1 cellular context compared by ENCODE assay signal in the genomic region with DNA sequence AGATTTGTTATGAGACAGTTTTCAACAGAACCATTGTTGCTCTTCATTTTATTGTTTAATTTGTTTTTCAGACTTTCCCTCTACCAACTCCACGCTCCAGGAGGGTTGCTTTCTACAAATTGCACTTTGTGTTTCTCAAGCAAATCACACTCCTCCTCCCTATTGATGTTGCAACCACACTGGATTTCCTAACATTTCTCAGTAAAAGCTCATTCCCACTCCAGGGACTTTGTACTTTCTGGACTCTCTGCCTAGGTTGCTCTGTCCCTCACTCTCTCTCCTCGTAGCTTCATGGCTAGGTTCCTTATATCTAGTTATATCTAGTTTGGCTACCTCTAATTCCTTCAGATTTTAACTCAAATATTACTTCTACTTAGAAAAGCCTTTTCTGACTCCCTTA.
TF ChIP-seq lines count a peak whose summit lies in the region.

No MANE protein-coding gene starts in this region.

TF ChIP-seq in HepG2, 621 proteins besides CTCF, POLR2A, EP300 and RAD21 (continued from another document and continues in another):
- TF ChIP-seq, protein P1, sequence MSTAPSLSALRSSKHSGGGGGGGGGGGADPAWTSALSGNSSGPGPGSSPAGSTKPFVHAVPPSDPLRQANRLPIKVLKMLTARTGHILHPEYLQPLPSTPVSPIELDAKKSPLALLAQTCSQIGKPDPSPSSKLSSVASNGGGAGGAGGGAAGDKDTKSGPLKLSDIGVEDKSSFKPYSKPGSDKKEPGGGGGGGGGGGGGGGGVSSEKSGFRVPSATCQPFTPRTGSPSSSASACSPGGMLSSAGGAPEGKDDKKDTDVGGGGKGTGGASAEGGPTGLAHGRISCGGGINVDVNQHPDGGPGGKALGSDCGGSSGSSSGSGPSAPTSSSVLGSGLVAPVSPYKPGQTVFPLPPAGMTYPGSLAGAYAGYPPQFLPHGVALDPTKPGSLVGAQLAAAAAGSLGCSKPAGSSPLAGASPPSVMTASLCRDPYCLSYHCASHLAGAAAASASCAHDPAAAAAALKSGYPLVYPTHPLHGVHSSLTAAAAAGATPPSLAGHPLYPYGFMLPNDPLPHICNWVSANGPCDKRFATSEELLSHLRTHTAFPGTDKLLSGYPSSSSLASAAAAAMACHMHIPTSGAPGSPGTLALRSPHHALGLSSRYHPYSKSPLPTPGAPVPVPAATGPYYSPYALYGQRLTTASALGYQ (CRISPR knock-in tag; IDR thresholded peaks at IDR 0.05), result no peak
- no peak for TF ChIP-seq MYNN (CRISPR knock-in tag; IDR thresholded peaks at IDR 0.05; ENCODE audit: low read depth)
- TF ChIP-seq EED (CRISPR knock-in tag; IDR thresholded peaks at IDR 0.05), result no peak
- TF ChIP-seq KMT2B (CRISPR knock-in tag; IDR thresholded peaks at IDR 0.05), result peak; percentile 70; the same call in 1 of the 2 replicates
- TF ChIP-seq TGIF2 (CRISPR knock-in tag; IDR thresholded peaks at IDR 0.05), result 0 out of 2 replicates have a peak, but pooled peaks have one; percentile 35
- TF ChIP-seq HOXA3 (CRISPR knock-in tag; IDR thresholded peaks at IDR 0.05), result peak; percentile 58; the same call in 1 of the 2 replicates
- TF ChIP-seq CC2D1A (CRISPR knock-in tag; IDR thresholded peaks at IDR 0.05), result no peak
- peak; percentile 97 for TF ChIP-seq ZNF331 (CRISPR knock-in tag; IDR thresholded peaks at IDR 0.05)
- peak; percentile 64; the same call in 1 of the 2 replicates for TF ChIP-seq ZMYM2 (CRISPR knock-in tag; IDR thresholded peaks at IDR 0.05)
- no peak for TF ChIP-seq RBFOX2 (IDR thresholded peaks at IDR 0.05; ENCODE audit: low read depth, low read length)
- TF ChIP-seq, protein P2, sequence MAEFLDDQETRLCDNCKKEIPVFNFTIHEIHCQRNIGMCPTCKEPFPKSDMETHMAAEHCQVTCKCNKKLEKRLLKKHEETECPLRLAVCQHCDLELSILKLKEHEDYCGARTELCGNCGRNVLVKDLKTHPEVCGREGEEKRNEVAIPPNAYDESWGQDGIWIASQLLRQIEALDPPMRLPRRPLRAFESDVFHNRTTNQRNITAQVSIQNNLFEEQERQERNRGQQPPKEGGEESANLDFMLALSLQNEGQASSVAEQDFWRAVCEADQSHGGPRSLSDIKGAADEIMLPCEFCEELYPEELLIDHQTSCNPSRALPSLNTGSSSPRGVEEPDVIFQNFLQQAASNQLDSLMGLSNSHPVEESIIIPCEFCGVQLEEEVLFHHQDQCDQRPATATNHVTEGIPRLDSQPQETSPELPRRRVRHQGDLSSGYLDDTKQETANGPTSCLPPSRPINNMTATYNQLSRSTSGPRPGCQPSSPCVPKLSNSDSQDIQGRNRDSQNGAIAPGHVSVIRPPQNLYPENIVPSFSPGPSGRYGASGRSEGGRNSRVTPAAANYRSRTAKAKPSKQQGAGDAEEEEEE (CRISPR knock-in tag; IDR thresholded peaks at IDR 0.05; ENCODE audit: borderline replicate concordance), result no peak
- TF ChIP-seq, protein P3, sequence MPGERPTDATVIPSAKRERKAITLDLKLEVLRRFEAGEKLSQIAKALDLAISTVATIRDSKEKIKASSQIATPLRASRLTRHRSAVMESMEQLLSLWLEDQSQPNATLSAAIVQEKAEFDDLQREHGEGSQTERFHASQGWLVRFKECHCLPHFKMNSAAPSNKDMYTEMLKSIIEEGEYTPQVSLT (CRISPR knock-in tag; IDR thresholded peaks at IDR 0.05; ENCODE audit: borderline replicate concordance, low read depth), result no peak
- TF ChIP-seq NCOR1 (IDR thresholded peaks at IDR 0.05; ENCODE audit: borderline replicate concordance, low read length), result peak; percentile 99
- TF ChIP-seq ZNF256 (CRISPR knock-in tag; conservative IDR thresholded peaks at IDR 0.05), result no peak
- TF ChIP-seq, protein P4, sequence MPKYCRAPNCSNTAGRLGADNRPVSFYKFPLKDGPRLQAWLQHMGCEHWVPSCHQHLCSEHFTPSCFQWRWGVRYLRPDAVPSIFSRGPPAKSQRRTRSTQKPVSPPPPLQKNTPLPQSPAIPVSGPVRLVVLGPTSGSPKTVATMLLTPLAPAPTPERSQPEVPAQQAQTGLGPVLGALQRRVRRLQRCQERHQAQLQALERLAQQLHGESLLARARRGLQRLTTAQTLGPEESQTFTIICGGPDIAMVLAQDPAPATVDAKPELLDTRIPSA (CRISPR knock-in tag; IDR thresholded peaks at IDR 0.05; ENCODE audit: borderline replicate concordance), result no peak
- TF ChIP-seq ZNF329 (CRISPR knock-in tag; IDR thresholded peaks at IDR 0.05; ENCODE audit: low read depth), result no peak
- TF ChIP-seq KLF12 (CRISPR knock-in tag; IDR thresholded peaks at IDR 0.05; ENCODE audit: borderline replicate concordance), result no peak
- no peak for TF ChIP-seq GTF2F1 (IDR thresholded peaks at IDR 0.05; ENCODE audit: low read length)
- peak; percentile 36; the same call in 1 of the 2 replicates for TF ChIP-seq ZNF878 (CRISPR knock-in tag; IDR thresholded peaks at IDR 0.05)
- no peak for TF ChIP-seq ZNF775 (CRISPR knock-in tag; IDR thresholded peaks at IDR 0.05; ENCODE audit: borderline replicate concordance)
- peak; percentile 65; the same call in 1 of the 2 replicates for TF ChIP-seq ELF3 (CRISPR knock-in tag; IDR thresholded peaks at IDR 0.05)
- no peak for TF ChIP-seq TAF15 (IDR thresholded peaks at IDR 0.05; ENCODE audit: low read depth, low read length, poor library complexity, severe bottlenecking)
- TF ChIP-seq ZNF766 (CRISPR knock-in tag; IDR thresholded peaks at IDR 0.05; ENCODE audit: borderline replicate concordance), result 0 out of 2 replicates have a peak, but pooled peaks have one; percentile 41
- TF ChIP-seq, protein P5, sequence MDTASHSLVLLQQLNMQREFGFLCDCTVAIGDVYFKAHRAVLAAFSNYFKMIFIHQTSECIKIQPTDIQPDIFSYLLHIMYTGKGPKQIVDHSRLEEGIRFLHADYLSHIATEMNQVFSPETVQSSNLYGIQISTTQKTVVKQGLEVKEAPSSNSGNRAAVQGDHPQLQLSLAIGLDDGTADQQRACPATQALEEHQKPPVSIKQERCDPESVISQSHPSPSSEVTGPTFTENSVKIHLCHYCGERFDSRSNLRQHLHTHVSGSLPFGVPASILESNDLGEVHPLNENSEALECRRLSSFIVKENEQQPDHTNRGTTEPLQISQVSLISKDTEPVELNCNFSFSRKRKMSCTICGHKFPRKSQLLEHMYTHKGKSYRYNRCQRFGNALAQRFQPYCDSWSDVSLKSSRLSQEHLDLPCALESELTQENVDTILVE (CRISPR knock-in tag; IDR thresholded peaks at IDR 0.05), result peak; percentile 84; the same call in 1 of the 2 replicates
- no peak for TF ChIP-seq SATB2 (CRISPR knock-in tag; IDR thresholded peaks at IDR 0.05)
- TF ChIP-seq ZNF124 (CRISPR knock-in tag; IDR thresholded peaks at IDR 0.05), result peak; percentile 97; the same call in 1 of the 2 replicates
- no peak for TF ChIP-seq ZNF44 (CRISPR knock-in tag; IDR thresholded peaks at IDR 0.05)
- TF ChIP-seq JDP2 (CRISPR knock-in tag; IDR thresholded peaks at IDR 0.05; ENCODE audit: borderline replicate concordance), result no peak
- peak; percentile 65; the same call in 1 of the 2 replicates for TF ChIP-seq ZNF557 (CRISPR knock-in tag; IDR thresholded peaks at IDR 0.05)
- TF ChIP-seq ELF4 (CRISPR knock-in tag; IDR thresholded peaks at IDR 0.05; ENCODE audit: borderline replicate concordance), result no peak
- TF ChIP-seq NPAS2 (CRISPR knock-in tag; IDR thresholded peaks at IDR 0.05; ENCODE audit: borderline replicate concordance), result no peak
- TF ChIP-seq HMG20B (CRISPR knock-in tag; conservative IDR thresholded peaks at IDR 0.05), result peak; percentile 90
- no peak for TF ChIP-seq BRCA1 (CRISPR knock-in tag; IDR thresholded peaks at IDR 0.05)
- TF ChIP-seq, protein P6, sequence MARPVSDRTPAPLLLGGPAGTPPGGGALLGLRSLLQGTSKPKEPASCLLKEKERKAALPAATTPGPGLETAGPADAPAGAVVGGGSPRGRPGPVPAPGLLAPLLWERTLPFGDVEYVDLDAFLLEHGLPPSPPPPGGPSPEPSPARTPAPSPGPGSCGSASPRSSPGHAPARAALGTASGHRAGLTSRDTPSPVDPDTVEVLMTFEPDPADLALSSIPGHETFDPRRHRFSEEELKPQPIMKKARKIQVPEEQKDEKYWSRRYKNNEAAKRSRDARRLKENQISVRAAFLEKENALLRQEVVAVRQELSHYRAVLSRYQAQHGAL (CRISPR knock-in tag; IDR thresholded peaks at IDR 0.05; ENCODE audit: not compliant biosample characterization), result no peak
- TF ChIP-seq ZNF543 (CRISPR knock-in tag; IDR thresholded peaks at IDR 0.05), result no peak
- TF ChIP-seq CCAR2 (optimal IDR thresholded peaks at IDR 0.05; ENCODE audit: low read depth, low read length), result no peak
- TF ChIP-seq, protein P7, sequence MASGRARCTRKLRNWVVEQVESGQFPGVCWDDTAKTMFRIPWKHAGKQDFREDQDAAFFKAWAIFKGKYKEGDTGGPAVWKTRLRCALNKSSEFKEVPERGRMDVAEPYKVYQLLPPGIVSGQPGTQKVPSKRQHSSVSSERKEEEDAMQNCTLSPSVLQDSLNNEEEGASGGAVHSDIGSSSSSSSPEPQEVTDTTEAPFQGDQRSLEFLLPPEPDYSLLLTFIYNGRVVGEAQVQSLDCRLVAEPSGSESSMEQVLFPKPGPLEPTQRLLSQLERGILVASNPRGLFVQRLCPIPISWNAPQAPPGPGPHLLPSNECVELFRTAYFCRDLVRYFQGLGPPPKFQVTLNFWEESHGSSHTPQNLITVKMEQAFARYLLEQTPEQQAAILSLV (CRISPR knock-in tag; IDR thresholded peaks at IDR 0.05; ENCODE audit: borderline replicate concordance), result no peak
- TF ChIP-seq SSRP1 (CRISPR knock-in tag; IDR thresholded peaks at IDR 0.05), result peak; percentile 80
- TF ChIP-seq, protein P8, sequence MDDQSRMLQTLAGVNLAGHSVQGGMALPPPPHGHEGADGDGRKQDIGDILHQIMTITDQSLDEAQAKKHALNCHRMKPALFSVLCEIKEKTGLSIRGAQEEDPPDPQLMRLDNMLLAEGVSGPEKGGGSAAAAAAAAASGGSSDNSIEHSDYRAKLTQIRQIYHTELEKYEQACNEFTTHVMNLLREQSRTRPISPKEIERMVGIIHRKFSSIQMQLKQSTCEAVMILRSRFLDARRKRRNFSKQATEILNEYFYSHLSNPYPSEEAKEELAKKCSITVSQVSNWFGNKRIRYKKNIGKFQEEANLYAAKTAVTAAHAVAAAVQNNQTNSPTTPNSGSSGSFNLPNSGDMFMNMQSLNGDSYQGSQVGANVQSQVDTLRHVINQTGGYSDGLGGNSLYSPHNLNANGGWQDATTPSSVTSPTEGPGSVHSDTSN (CRISPR knock-in tag; IDR thresholded peaks at IDR 0.05; ENCODE audit: borderline replicate concordance), result no peak
- no peak for TF ChIP-seq MEF2D (CRISPR knock-in tag; IDR thresholded peaks at IDR 0.05)
- no peak for TF ChIP-seq GLI4 (CRISPR knock-in tag; IDR thresholded peaks at IDR 0.05; ENCODE audit: borderline replicate concordance)
- TF ChIP-seq, protein P9, sequence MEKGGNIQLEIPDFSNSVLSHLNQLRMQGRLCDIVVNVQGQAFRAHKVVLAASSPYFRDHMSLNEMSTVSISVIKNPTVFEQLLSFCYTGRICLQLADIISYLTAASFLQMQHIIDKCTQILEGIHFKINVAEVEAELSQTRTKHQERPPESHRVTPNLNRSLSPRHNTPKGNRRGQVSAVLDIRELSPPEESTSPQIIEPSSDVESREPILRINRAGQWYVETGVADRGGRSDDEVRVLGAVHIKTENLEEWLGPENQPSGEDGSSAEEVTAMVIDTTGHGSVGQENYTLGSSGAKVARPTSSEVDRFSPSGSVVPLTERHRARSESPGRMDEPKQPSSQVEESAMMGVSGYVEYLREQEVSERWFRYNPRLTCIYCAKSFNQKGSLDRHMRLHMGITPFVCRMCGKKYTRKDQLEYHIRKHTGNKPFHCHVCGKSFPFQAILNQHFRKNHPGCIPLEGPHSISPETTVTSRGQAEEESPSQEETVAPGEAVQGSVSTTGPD (CRISPR knock-in tag; IDR thresholded peaks at IDR 0.05), result no peak
- TF ChIP-seq ADNP (CRISPR knock-in tag; IDR thresholded peaks at IDR 0.05), result no peak
- no peak for TF ChIP-seq ZNF713 (CRISPR knock-in tag; IDR thresholded peaks at IDR 0.05)
- TF ChIP-seq ZSCAN25 (CRISPR knock-in tag; IDR thresholded peaks at IDR 0.05), result no peak
- TF ChIP-seq HES4 (CRISPR knock-in tag; IDR thresholded peaks at IDR 0.05; ENCODE audit: borderline replicate concordance), result no peak
- TF ChIP-seq CHD2 (IDR thresholded peaks at IDR 0.05; ENCODE audit: low read depth, low read length), result no peak
- TF ChIP-seq, protein P10, sequence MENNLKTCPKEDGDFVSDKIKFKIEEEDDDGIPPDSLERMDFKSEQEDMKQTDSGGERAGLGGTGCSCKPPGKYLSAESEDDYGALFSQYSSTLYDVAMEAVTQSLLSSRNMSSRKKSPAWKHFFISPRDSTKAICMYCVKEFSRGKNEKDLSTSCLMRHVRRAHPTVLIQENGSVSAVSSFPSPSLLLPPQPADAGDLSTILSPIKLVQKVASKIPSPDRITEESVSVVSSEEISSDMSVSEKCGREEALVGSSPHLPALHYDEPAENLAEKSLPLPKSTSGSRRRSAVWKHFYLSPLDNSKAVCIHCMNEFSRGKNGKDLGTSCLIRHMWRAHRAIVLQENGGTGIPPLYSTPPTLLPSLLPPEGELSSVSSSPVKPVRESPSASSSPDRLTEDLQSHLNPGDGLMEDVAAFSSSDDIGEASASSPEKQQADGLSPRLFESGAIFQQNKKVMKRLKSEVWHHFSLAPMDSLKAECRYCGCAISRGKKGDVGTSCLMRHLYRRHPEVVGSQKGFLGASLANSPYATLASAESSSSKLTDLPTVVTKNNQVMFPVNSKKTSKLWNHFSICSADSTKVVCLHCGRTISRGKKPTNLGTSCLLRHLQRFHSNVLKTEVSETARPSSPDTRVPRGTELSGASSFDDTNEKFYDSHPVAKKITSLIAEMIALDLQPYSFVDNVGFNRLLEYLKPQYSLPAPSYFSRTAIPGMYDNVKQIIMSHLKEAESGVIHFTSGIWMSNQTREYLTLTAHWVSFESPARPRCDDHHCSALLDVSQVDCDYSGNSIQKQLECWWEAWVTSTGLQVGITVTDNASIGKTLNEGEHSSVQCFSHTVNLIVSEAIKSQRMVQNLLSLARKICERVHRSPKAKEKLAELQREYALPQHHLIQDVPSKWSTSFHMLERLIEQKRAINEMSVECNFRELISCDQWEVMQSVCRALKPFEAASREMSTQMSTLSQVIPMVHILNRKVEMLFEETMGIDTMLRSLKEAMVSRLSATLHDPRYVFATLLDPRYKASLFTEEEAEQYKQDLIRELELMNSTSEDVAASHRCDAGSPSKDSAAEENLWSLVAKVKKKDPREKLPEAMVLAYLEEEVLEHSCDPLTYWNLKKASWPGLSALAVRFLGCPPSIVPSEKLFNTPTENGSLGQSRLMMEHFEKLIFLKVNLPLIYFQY (CRISPR knock-in tag; IDR thresholded peaks at IDR 0.05; ENCODE audit: borderline replicate concordance), result no peak
- TF ChIP-seq SP2 (CRISPR knock-in tag; IDR thresholded peaks at IDR 0.05), result no peak
- TF ChIP-seq MED1 (CRISPR knock-in tag; IDR thresholded peaks at IDR 0.05), result peak; percentile 55; the same call in 1 of the 2 replicates
- TF ChIP-seq KLF6 (CRISPR knock-in tag; IDR thresholded peaks at IDR 0.05), result peak; percentile 93
- TF ChIP-seq ZFYVE20 (CRISPR knock-in tag; IDR thresholded peaks at IDR 0.05; ENCODE audit: borderline replicate concordance, low read depth), result no peak
- TF ChIP-seq ZNF343 (CRISPR knock-in tag; IDR thresholded peaks at IDR 0.05), result no peak
- no peak for TF ChIP-seq ZNF589 (CRISPR knock-in tag; conservative IDR thresholded peaks at IDR 0.05)
- peak; percentile 45; the same call in 1 of the 2 replicates for TF ChIP-seq SMC3 (IDR thresholded peaks at IDR 0.05; ENCODE audit: low read length)
- TF ChIP-seq ZNF619 (CRISPR knock-in tag; IDR thresholded peaks at IDR 0.05), result no peak
